Comparison of ENCODE assay signal across 32 cellular contexts in genomic region chr6:136980070-136980469, GRCh38. TPM values are rescaled to one million over a fixed set of nuclear protein-coding genes. Genes with fewer than 3 reads are reported as not detected.
"Had no signal": no experiment of that assay in that cellular context is flagged by ENCODE, and none has a peak within 500 bp of the region (broad histone marks: within the 10 kb centered on the region; RNA-seq: fewer than 3 reads in every experiment).

No MANE protein-coding gene starts in this region.

- DNase-seq: activated CD4-positive, alpha-beta memory T cell treated with anti-CD3 and anti-CD28 coated beads, Interleukin-2, amount 10 ng/mL, durations not matched to agents 7 days and 5 days; activated CD4-positive, alpha-beta T cell treated with anti-CD3 and anti-CD28 coated beads for 1 hour; activated CD4-positive, alpha-beta T cell treated with anti-CD3 and anti-CD28 coated beads for 48 hours; activated CD4-positive, CD25-positive, alpha-beta regulatory T cell; activated CD8-positive, alpha-beta memory T cell treated with anti-CD3 and anti-CD28 coated beads for 24 hours; activated CD8-positive, alpha-beta memory T cell treated with anti-CD3 and anti-CD28 coated beads, Interleukin-2, amount 10 ng/mL, durations not matched to agents 7 days and 5 days; activated CD8-positive, alpha-beta memory T cell treated with anti-CD3 and anti-CD28 coated beads, Interleukin-2, amount 50 U/mL, for 48 hours; activated effector memory CD4-positive, alpha-beta T cell treated with Interleukin-2 at 50 U/mL for 16 hours; activated naive CD4-positive, alpha-beta T cell treated with anti-CD3 and anti-CD28 coated beads, Interleukin-2, amount 10 ng/mL, durations not matched to agents 7 days and 5 days; activated naive CD8-positive, alpha-beta T cell treated with anti-CD3 and anti-CD28 coated beads, Interleukin-2, amount 50 U/mL, for 24 hours; activated T-cell treated with anti-CD3 and anti-CD28 coated beads, Interleukin-2, amount 50 U/mL, for 48 hours; anterior cingulate cortex; brain microvascular endothelial cell; colonic mucosa; Kasumi-1; KBM-7; MG63; NCI-H1048; NCI-H1417; NCI-H1694; NCI-H2029; NCI-H2107; NCI-H2171; NCI-H510A; NCI-H774; PC-9; Right ventricle myocardium superior; T-cell; T-helper 2 cell; T-helper 9 cell had no signal

- ATAC-seq: activated CD8-positive, alpha-beta memory T cell treated with anti-CD3 and anti-CD28 coated beads, Interleukin-2, amount 10 ng/mL, durations not matched to agents 7 days and 5 days; activated naive CD8-positive, alpha-beta T cell treated with anti-CD3 and anti-CD28 coated beads, Interleukin-2, amount 50 U/mL, for 24 hours; T-cell had no signal

RNA-seq across cellular contexts. Expression of gene SLC35D3, which starts 58.0 kb away (rescaled TPM):
- total RNA-seq: activated CD8-positive, alpha-beta memory T cell treated with anti-CD3 and anti-CD28 coated beads, Interleukin-2, amount 10 ng/mL, durations not matched to agents 7 days and 5 days; chondrocyte; OCI-LY7; PC-9; Right ventricle myocardium superior; T-cell had no signal
